20 cellular contexts compared by ENCODE assay signal in the genomic region with DNA sequence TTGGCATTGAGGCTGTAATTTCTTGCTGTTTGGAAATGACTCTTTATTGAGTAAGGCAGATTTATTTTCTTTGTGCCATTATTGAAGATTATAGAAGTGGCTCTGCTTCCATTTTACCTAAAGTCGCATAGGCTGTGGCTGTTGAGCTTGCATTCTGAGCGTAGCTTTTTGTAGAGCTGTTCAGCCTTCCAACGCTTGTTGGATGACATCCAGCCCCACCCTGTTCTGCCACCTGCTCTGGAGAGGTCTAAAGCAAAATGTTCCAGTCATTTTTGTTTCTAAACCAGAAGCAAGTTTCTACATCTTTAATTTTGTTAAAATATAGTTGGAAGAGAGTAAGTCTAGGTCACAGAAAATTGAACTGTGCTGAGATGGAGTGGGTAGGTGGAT. TPM values are rescaled to one million over a fixed set of nuclear protein-coding genes. Genes with fewer than 3 reads are reported as not detected.
DNase-seq lines count a peak whose midpoint lies in the region; ATAC-seq and TF ChIP-seq lines count a peak whose summit lies in the region.
"Had no signal": no experiment of that assay in that cellular context is flagged by ENCODE, and none has a peak within 500 bp of the region (broad histone marks: within the 10 kb centered on the region; RNA-seq: fewer than 3 reads in every experiment).

No MANE protein-coding gene starts in this region.

- no peak for TF ChIP-seq CTCF in testis (IDR thresholded peaks at IDR 0.05)

- no peaks in the 10 kb centered on the region for H3K36me3 Mint-ChIP-seq in activated T-cell treated with anti-CD3 and anti-CD28 coated beads, Interleukin-2, amount 50 U/mL, for 72 hours (ENCODE audit: insufficient read depth in 2 of 2)
- H3K36me3 Mint-ChIP-seq in activated T-cell treated with anti-CD3 and anti-CD28 coated beads, Interleukin-2, amount 50 U/mL, for 24 hours (ENCODE audit: low read depth) = no peaks in the 10 kb centered on the region
- H3K36me3 Mint-ChIP-seq: T-cell had no signal

- H3K27ac Mint-ChIP-seq in activated T-cell treated with anti-CD3 and anti-CD28 coated beads, Interleukin-2, amount 50 U/mL, for 72 hours = no peak overlapping the region
- no peak overlapping the region for H3K27ac Mint-ChIP-seq in activated T-cell treated with anti-CD3 and anti-CD28 coated beads, Interleukin-2, amount 50 U/mL, for 24 hours

- intact Hi-C loops in head of caudate nucleus (cut with DNase I) = no loop called here
- intact Hi-C loops in testis (cut with DNase I; ENCODE audit: low total_unique reads) = no loop called here

- 48 to 60% methylated on average over 3 of the region's 3 CpGs for WGBS in testis, 2 donors

- no peak for ATAC-seq in activated T-cell treated with anti-CD3 and anti-CD28 coated beads, Interleukin-2, amount 50 U/mL, for 72 hours (replicated peaks in 1 of 2)
- ATAC-seq in HG02938 (IDR thresholded peaks at IDR 0.05; ENCODE audit: unreplicated experiment) = no peak

- no peak overlapping the region for H3K4me3 ChIP-seq in testis
- H3K4me3 ChIP-seq: esophagus squamous epithelium, hepatocyte, PC-9, tibial artery had no signal

- H3K4me1 ChIP-seq in testis = no peaks in the 10 kb centered on the region

- H3K27me3 ChIP-seq in testis = no peaks in the 10 kb centered on the region
- H3K27me3 ChIP-seq: esophagus squamous epithelium, hepatocyte, tibial artery had no signal

- peaks cover 41% of the 10 kb centered on the region for H3K27me3 Mint-ChIP-seq in activated T-cell treated with anti-CD3 and anti-CD28 coated beads, Interleukin-2, amount 50 U/mL, for 72 hours (ENCODE audit: low read depth)
- H3K27me3 Mint-ChIP-seq in activated T-cell treated with anti-CD3 and anti-CD28 coated beads, Interleukin-2, amount 50 U/mL, for 24 hours = peaks cover 5% of the 10 kb centered on the region

- no peaks in the 10 kb centered on the region for H3K9me3 ChIP-seq in testis
- H3K9me3 ChIP-seq: esophagus squamous epithelium, tibial artery had no signal

- H3K4me3 Mint-ChIP-seq in activated T-cell treated with anti-CD3 and anti-CD28 coated beads, Interleukin-2, amount 50 U/mL, for 72 hours = peak overlapping the region; percentile 19 to 39
- H3K4me3 Mint-ChIP-seq in activated T-cell treated with anti-CD3 and anti-CD28 coated beads, Interleukin-2, amount 50 U/mL, for 24 hours = no peak overlapping the region

- no peak for DNase-seq in activated T-cell treated with anti-CD3 and anti-CD28 coated beads, Interleukin-2, amount 50 U/mL, for 72 hours
- DNase-seq in activated T-cell treated with anti-CD3 and anti-CD28 coated beads, Interleukin-2, amount 50 U/mL, for 24 hours = no peak
- peak; percentile 73 for DNase-seq in NCI-H2107 treated with DMSO at 0.1 percent for 48 hours (lab: John Stamatoyannopoulos, UW; ENCODE audit: unreplicated experiment)
- peak in 33 of 42 donors; percentile 34 to 90 (median 61) for DNase-seq in head of caudate nucleus
- peak; percentile 35 for DNase-seq in testis
- DNase-seq in retina = no peak
- DNase-seq in HCEC 1CT = no peak
- DNase-seq: activated CD4-positive, CD25-positive, alpha-beta regulatory T cell treated with anti-CD3 and anti-CD28 coated beads, Interleukin-2, amount 50 U/mL, for 72 hours; activated T-cell treated with anti-CD3 and anti-CD28 coated beads, Interleukin-2, amount 50 U/mL, for 1 hour; amniotic stem cell; cortex of kidney; esophagus squamous epithelium; NCI-H1694; occipital lobe; PC-9; stimulated activated CD4-positive, alpha-beta T cell treated with anti-CD3 and anti-CD28 coated beads, Interleukin-15, amount 100 ng/mL, for 24 hours; T-cell; tibial artery had no signal

- no peak for TF ChIP-seq POLR2A in testis (IDR thresholded peaks at IDR 0.05)

- H3K4me1 Mint-ChIP-seq in activated T-cell treated with anti-CD3 and anti-CD28 coated beads, Interleukin-2, amount 50 U/mL, for 72 hours (ENCODE audit: low read depth) = peaks cover 30% of the 10 kb centered on the region
- peaks cover 27% of the 10 kb centered on the region for H3K4me1 Mint-ChIP-seq in activated T-cell treated with anti-CD3 and anti-CD28 coated beads, Interleukin-2, amount 50 U/mL, for 24 hours (ENCODE audit: low read depth)

- no peaks in the 10 kb centered on the region for H3K9me3 Mint-ChIP-seq in activated T-cell treated with anti-CD3 and anti-CD28 coated beads, Interleukin-2, amount 50 U/mL, for 72 hours
- no peaks in the 10 kb centered on the region for H3K9me3 Mint-ChIP-seq in activated T-cell treated with anti-CD3 and anti-CD28 coated beads, Interleukin-2, amount 50 U/mL, for 24 hours
- H3K9me3 Mint-ChIP-seq: T-cell had no signal

- no peak overlapping the region for H3K27ac ChIP-seq in testis
- H3K27ac ChIP-seq: hepatocyte, PC-9, tibial artery had no signal

- no peaks in the 10 kb centered on the region for H3K36me3 ChIP-seq in testis (ENCODE audit: low read depth, missing control alignments)
- H3K36me3 ChIP-seq: esophagus squamous epithelium, tibial artery had no signal

RNA-seq across cellular contexts. Expression of gene UST, which starts 24.4 kb away (rescaled TPM):
- 1 to 10 TPM; 1.6 to 3.7 TPM for total RNA-seq in activated T-cell treated with anti-CD3 and anti-CD28 coated beads, Interleukin-2, amount 50 U/mL, for 72 hours
- 10 to 100 TPM; 14.9 to 16.0 TPM for total RNA-seq in testis
- 14.9 TPM for polyA plus RNA-seq in testis (ENCODE audit: insufficient read depth, low read depth, low replicate concordance)

Comparison
In these comparisons a context has a peak if more than half of its experiments do, and no peak if none do; other contexts are left out.
1. DNase-seq: peak in NCI-H2107 treated with DMSO at 0.1 percent for 48 hours (single experiment), head of caudate nucleus (33 of 42) and testis (single experiment); none in activated T-cell treated with anti-CD3 and anti-CD28 coated beads, Interleukin-2, amount 50 U/mL, for 72 hours (0 of 2), activated T-cell treated with anti-CD3 and anti-CD28 coated beads, Interleukin-2, amount 50 U/mL, for 24 hours (single experiment), retina (single experiment) and HCEC 1CT (single experiment).